33 cellular contexts compared by ENCODE assay signal in genomic region chrX:85505801-85506200, GRCh38.
DNase-seq lines count a peak whose midpoint lies in the region; FAIRE-seq and TF ChIP-seq lines count a peak whose summit lies in the region.
"Had no signal": no experiment of that assay in that cellular context is flagged by ENCODE, and none has a peak within 500 bp of the region (broad histone marks: within the 10 kb centered on the region; RNA-seq: fewer than 3 reads in every experiment).

No MANE protein-coding gene starts in this region.

- H3K4me1 Mint-ChIP-seq in MCF 10A (ENCODE audit: insufficient read depth, unreplicated experiment), result peaks cover 22% of the 10 kb centered on the region
- no peaks in the 10 kb centered on the region for H3K4me1 Mint-ChIP-seq in astrocyte (ENCODE audit: low read depth, unreplicated experiment)
- H3K4me1 Mint-ChIP-seq: B cell; CD14-positive monocyte; CD4-positive, alpha-beta memory T cell; CD4-positive, CD25-positive, alpha-beta regulatory T cell; CD8-positive, alpha-beta memory T cell had no signal

- no peaks in the 10 kb centered on the region for H4K20me1 ChIP-seq in astrocyte (ENCODE audit: insufficient read depth, low read length)
- H4K20me1 ChIP-seq: BLaER1 treated with 17β-estradiol and CSF1 and Interleukin-3, amounts not matched to agents 10 nM and 100 nM had no signal

- H3K9me3 ChIP-seq in breast epithelium (no peaks in the 10 kb centered on the region), astrocyte (ENCODE audit: insufficient read depth, low read depth, low read length) (no peaks in the 10 kb centered on the region)
- H3K9me3 ChIP-seq: A549; BE2C; BLaER1; BLaER1 treated with 17β-estradiol and CSF1 and Interleukin-3, amounts not matched to agents 10 nM and 100 nM; Caco-2 had no signal

- no peak overlapping the region for H3K9ac ChIP-seq in astrocyte (ENCODE audit: low read length)
- H3K9ac ChIP-seq: BLaER1; BLaER1 treated with 17β-estradiol and CSF1 and Interleukin-3, amounts not matched to agents 10 nM and 100 nM had no signal

- no peaks in the 10 kb centered on the region for H3K79me2 ChIP-seq in astrocyte (ENCODE audit: insufficient read depth, low read length)

- H3K27me3 Mint-ChIP-seq in MCF 10A (ENCODE audit: insufficient read depth, unreplicated experiment), result peaks cover 12% of the 10 kb centered on the region
- no peaks in the 10 kb centered on the region for H3K27me3 Mint-ChIP-seq in astrocyte (ENCODE audit: low read depth, unreplicated experiment)
- H3K27me3 Mint-ChIP-seq: B cell; CD4-positive, alpha-beta memory T cell; CD4-positive, alpha-beta T cell; CD4-positive, CD25-positive, alpha-beta regulatory T cell; CD8-positive, alpha-beta memory T cell had no signal

- H3K4me1 ChIP-seq in breast epithelium (no peaks in the 10 kb centered on the region), astrocyte (ENCODE audit: insufficient read depth, low read length) (no peaks in the 10 kb centered on the region)
- H3K4me1 ChIP-seq: A549; BE2C; BLaER1; BLaER1 treated with 17β-estradiol and CSF1 and Interleukin-3, amounts not matched to agents 10 nM and 100 nM; Caco-2 had no signal

- H3K4me3 ChIP-seq in breast epithelium (no peak overlapping the region), astrocyte (ENCODE audit: insufficient read depth, low read depth, low read length) (no peak overlapping the region)
- H3K4me3 ChIP-seq: A549; BLaER1; BLaER1 treated with 17β-estradiol and CSF1 and Interleukin-3, amounts not matched to agents 10 nM and 100 nM had no signal

- H3K36me3 ChIP-seq in breast epithelium, result no peaks in the 10 kb centered on the region
- no peaks in the 10 kb centered on the region for H3K36me3 ChIP-seq in astrocyte (ENCODE audit: insufficient read depth, low read length)
- H3K36me3 ChIP-seq: BE2C; BLaER1; BLaER1 treated with 17β-estradiol and CSF1 and Interleukin-3, amounts not matched to agents 10 nM and 100 nM had no signal

- no TSS peak for BruUV-seq in MCF 10A (replicated peaks; lab: Mats Ljungman, UMichigan)

- CTCF ChIA-PET in MCF 10A (lab: Yijun Ruan, JAX), result interaction anchor here (0.8 to 0.9 kb wide), 2 partner anchors 9 to 10 kb away, joined by 3 read pairs; no protein-coding TSS in a partner anchor

- POLR2A ChIA-PET in MCF 10A (lab: Yijun Ruan, JAX), result interaction anchor here (0.6 to 1.1 kb wide), 3 partner anchors 9 to 21 kb away, joined by 3 to 4 read pairs (median 4); no protein-coding TSS in a partner anchor

- H3K4me3 Mint-ChIP-seq in MCF 10A (ENCODE audit: unreplicated experiment) (no peak overlapping the region), astrocyte (ENCODE audit: unreplicated experiment) (no peak overlapping the region)
- H3K4me3 Mint-ChIP-seq: B cell; CD14-positive monocyte; CD4-positive, alpha-beta memory T cell; CD4-positive, alpha-beta T cell; CD4-positive, CD25-positive, alpha-beta regulatory T cell; CD8-positive, alpha-beta memory T cell; CD8-positive, alpha-beta T cell had no signal

- no peak overlapping the region for H2AFZ ChIP-seq in astrocyte (ENCODE audit: low read depth, low read length)

- TF ChIP-seq CTCF in MCF 10A (IDR thresholded peaks at IDR 0.05; ENCODE audit: unreplicated experiment), result no peak
- no peak for TF ChIP-seq CTCF in breast epithelium (IDR thresholded peaks at IDR 0.05)
- TF ChIP-seq CTCF in astrocyte (IDR thresholded peaks at IDR 0.05; ENCODE audit: insufficient read depth, low read depth, low read length), result no peak

- DNase-seq in MCF 10A (ENCODE audit: unreplicated experiment), result no peak
- DNase-seq in breast epithelium (ENCODE audit: low spot score in 2 of 2), result no peak
- no peak for DNase-seq in astrocyte (ENCODE audit: low read depth)
- no peak for DNase-seq in NCI-H2029 (lab: John Stamatoyannopoulos, UW)
- DNase-seq: 8988T; ACHN; AML-193; BE2C; C1 segment of cervical spinal cord; Caco-2; Calu3; CD4-positive, alpha-beta memory T cell; CD4-positive, alpha-beta T cell; CD4-positive, CD25-positive, alpha-beta regulatory T cell; CD8-positive, alpha-beta memory T cell; CD8-positive, alpha-beta T cell; COR-L47; DMS 273 treated with DMSO at 0.1 percent for 48 hours; DMS153; DMS53; DMS79; DMS79 treated with DMSO at 0.1 percent for 48 hours; DND-41; EL had no signal

- no peak overlapping the region for H3K27ac ChIP-seq in breast epithelium
- no peak overlapping the region for H3K27ac ChIP-seq in astrocyte (ENCODE audit: low read depth, low read length)
- H3K27ac ChIP-seq: 22Rv1; A549; BLaER1; BLaER1 treated with 17β-estradiol and CSF1 and Interleukin-3, amounts not matched to agents 10 nM and 100 nM; C4-2B had no signal

- peak; percentile 55 for FAIRE-seq in astrocyte (lab: Jason Lieb, UNC)
- FAIRE-seq: A204.1, A549, D721Med had no signal

- intact Hi-C loops in MCF 10A (cut with micrococcal nuclease), result no loop called here
- intact Hi-C loops in breast epithelium (cut with DNase I; ENCODE audit: low total_unique reads), result no loop called here

- H3K36me3 Mint-ChIP-seq in MCF 10A (ENCODE audit: insufficient read depth, unreplicated experiment), result no peaks in the 10 kb centered on the region
- no peaks in the 10 kb centered on the region for H3K36me3 Mint-ChIP-seq in astrocyte (ENCODE audit: low read depth, unreplicated experiment)
- H3K36me3 Mint-ChIP-seq: CD14-positive monocyte; CD4-positive, alpha-beta memory T cell; CD4-positive, CD25-positive, alpha-beta regulatory T cell; CD8-positive, alpha-beta memory T cell; CD8-positive, alpha-beta T cell had no signal

- TF ChIP-seq POLR2A in breast epithelium (IDR thresholded peaks at IDR 0.05), result no peak

- peak overlapping the region; percentile 91 for H3K27ac Mint-ChIP-seq in MCF 10A (ENCODE audit: low read depth, unreplicated experiment)
- no peak overlapping the region for H3K27ac Mint-ChIP-seq in astrocyte (ENCODE audit: unreplicated experiment)
- H3K27ac Mint-ChIP-seq: B cell; CD14-positive monocyte; CD4-positive, alpha-beta memory T cell; CD4-positive, alpha-beta T cell; CD4-positive, CD25-positive, alpha-beta regulatory T cell; CD8-positive, alpha-beta T cell had no signal

- H3K9me3 Mint-ChIP-seq in MCF 10A (ENCODE audit: unreplicated experiment) (no peaks in the 10 kb centered on the region), astrocyte (ENCODE audit: unreplicated experiment) (no peaks in the 10 kb centered on the region)
- H3K9me3 Mint-ChIP-seq: CD4-positive, alpha-beta memory T cell; CD4-positive, alpha-beta T cell; CD8-positive, alpha-beta memory T cell; CD8-positive, alpha-beta T cell had no signal

- H3K27me3 ChIP-seq in breast epithelium (peaks cover 0 to 30% of the 10 kb centered on the region in 2 donors), astrocyte (ENCODE audit: insufficient read depth, low read length) (no peaks in the 10 kb centered on the region)
- H3K27me3 ChIP-seq: BE2C had no signal

- no peak overlapping the region for H3K4me2 ChIP-seq in astrocyte (ENCODE audit: low read length)
- H3K4me2 ChIP-seq: A549; BLaER1; BLaER1 treated with 17β-estradiol and CSF1 and Interleukin-3, amounts not matched to agents 10 nM and 100 nM had no signal
